Comparison of ENCODE assay signal across 13 cellular contexts in the genomic region with DNA sequence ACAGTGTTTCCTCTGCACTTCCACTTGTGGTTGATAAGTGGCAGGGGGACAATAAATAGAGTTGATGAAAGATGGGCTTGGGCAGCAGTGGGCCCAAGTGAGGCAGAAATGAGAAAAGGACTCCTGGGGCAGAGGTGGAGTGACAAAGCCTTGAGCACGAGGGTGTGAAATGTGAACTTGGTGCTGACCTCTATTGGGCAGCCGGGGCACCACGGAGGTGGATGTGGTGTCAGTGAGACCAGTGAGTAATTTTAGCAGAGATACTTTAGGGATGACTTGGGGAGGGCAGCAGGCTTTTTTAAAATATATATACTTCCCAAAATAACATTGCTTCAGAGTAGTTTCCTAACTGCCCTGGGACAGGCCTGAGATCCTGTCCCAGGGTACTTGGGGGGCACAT. TPM values are rescaled to one million over a fixed set of nuclear protein-coding genes. Genes with fewer than 3 reads are reported as not detected.
A peak's percentile ranks its signal among the peaks of the same experiment; 100 is the strongest.
DNase-seq lines count a peak whose midpoint lies in the region; ATAC-seq and TF ChIP-seq lines count a peak whose summit lies in the region.
"Had no signal": no experiment of that assay in that cellular context is flagged by ENCODE, and none has a peak within 500 bp of the region (broad histone marks: within the 10 kb centered on the region; RNA-seq: fewer than 3 reads in every experiment).

No MANE protein-coding gene starts in this region.

- ATAC-seq in HG03159 (IDR thresholded peaks at IDR 0.05; ENCODE audit: unreplicated experiment) (no peak), GM19351 (IDR thresholded peaks at IDR 0.05; ENCODE audit: unreplicated experiment) (no peak)

- H3K36me3 Mint-ChIP-seq in neural crest cell (ENCODE audit: low read depth), result peaks cover 18% of the 10 kb centered on the region

- peak overlapping the region; percentile 19 for H3K27ac Mint-ChIP-seq in neural crest cell (ENCODE audit: unreplicated experiment)
- H3K27ac Mint-ChIP-seq: activated CD4-positive, alpha-beta T cell treated with anti-CD3 and anti-CD28 coated beads, Interleukin-2, amount 10 ng/mL, durations not matched to agents 7 days and 5 days had no signal

- no peak overlapping the region for H3K4me3 Mint-ChIP-seq in neural crest cell
- H3K4me3 Mint-ChIP-seq: activated CD4-positive, alpha-beta T cell treated with anti-CD3 and anti-CD28 coated beads, Interleukin-2, amount 10 ng/mL, durations not matched to agents 7 days and 5 days had no signal

- no peak overlapping the region for H3K4me3 ChIP-seq in cardiac fibroblast (replicated peaks in 1 of 2; ENCODE audit: low read depth in 2 of 2, low read length in 2 of 2)
- H3K4me3 ChIP-seq: SJSA1 had no signal

- DNase-seq in EH (ENCODE audit: low read depth) (peak; percentile 75), LHCN-M2 (ENCODE audit: low read depth) (peak; percentile 76), cardiac fibroblast (ENCODE audit: low read depth in 2 of 2) (peak; percentile 31 to 62), neural crest cell (ENCODE audit: low read depth, low spot score) (no peak), activated gamma-delta T cell treated with Interleukin-2 at 50 U/mL for 16 hours (no peak), NCI-H1092 (lab: John Stamatoyannopoulos, UW) (no peak)
- DNase-seq: activated CD4-positive, alpha-beta T cell treated with anti-CD3 and anti-CD28 coated beads, Interleukin-2, amount 10 ng/mL, durations not matched to agents 7 days and 5 days; NCI-H524 treated with DMSO at 0.1 percent for 48 hours; stimulated activated CD4-positive, alpha-beta T cell treated with anti-CD3 and anti-CD28 coated beads, Interleukin-4, amount 100 ng/mL, for 24 hours had no signal

- no peaks in the 10 kb centered on the region for H3K9me3 Mint-ChIP-seq in neural crest cell
- H3K9me3 Mint-ChIP-seq: activated CD4-positive, alpha-beta T cell treated with anti-CD3 and anti-CD28 coated beads, Interleukin-2, amount 10 ng/mL, durations not matched to agents 7 days and 5 days had no signal

- no peaks in the 10 kb centered on the region for H3K27me3 Mint-ChIP-seq in neural crest cell (ENCODE audit: low read depth)
- H3K27me3 Mint-ChIP-seq: activated CD4-positive, alpha-beta T cell treated with anti-CD3 and anti-CD28 coated beads, Interleukin-2, amount 10 ng/mL, durations not matched to agents 7 days and 5 days had no signal

- peak; percentile 17 for TF ChIP-seq CTCF in cardiac fibroblast (IDR thresholded peaks at IDR 0.05; ENCODE audit: low read depth, low read length)
- no peak for TF ChIP-seq CTCF in neural crest cell (conservative IDR thresholded peaks at IDR 0.05)

- peaks cover 8% of the 10 kb centered on the region for H3K4me1 Mint-ChIP-seq in neural crest cell
- H3K4me1 Mint-ChIP-seq: activated CD4-positive, alpha-beta T cell treated with anti-CD3 and anti-CD28 coated beads, Interleukin-2, amount 10 ng/mL, durations not matched to agents 7 days and 5 days had no signal

RNA-seq across cellular contexts. Expression of a gene that starts 30.6 kb away (rescaled TPM):
- total RNA-seq in LHCN-M2 (2014; rRNA removed), result 0.29 and 0.71 TPM in 2 replicates
- 0.17 TPM for polyA plus RNA-seq in LHCN-M2 (2012)
- total RNA-seq in neural crest cell, result 1.6 and 1.8 TPM in 2 replicates

RNA-seq across cellular contexts. Expression of a gene that starts 49.5 kb away (rescaled TPM):
- total RNA-seq in LHCN-M2 (2014; rRNA removed) (188 and 191 TPM in 2 replicates), neural crest cell (208 and 210 TPM in 2 replicates)
- polyA plus RNA-seq in LHCN-M2 (2012), result 62.4 TPM

RNA-seq across cellular contexts. Expression of a gene that starts 56.8 kb away (rescaled TPM):
- total RNA-seq in LHCN-M2 (2014; rRNA removed), result not detected in 2 replicates
- polyA plus RNA-seq in LHCN-M2 (2012), result 0.07 TPM
- total RNA-seq in neural crest cell, result not detected in 2 replicates
- total RNA-seq: activated CD4-positive, alpha-beta T cell treated with anti-CD3 and anti-CD28 coated beads, Interleukin-2, amount 10 ng/mL, durations not matched to agents 7 days and 5 days had no signal
- polyA plus RNA-seq: neural cell had no signal

Comparison
In these comparisons a context has a peak if more than half of its experiments do, and no peak if none do; other contexts are left out.
1. DNase-seq: peak in EH (single experiment), LHCN-M2 (single experiment) and cardiac fibroblast (2 of 2); none in neural crest cell (single experiment), activated gamma-delta T cell treated with Interleukin-2 at 50 U/mL for 16 hours (single experiment) and NCI-H1092 (single experiment).